In genomic region chr17:49687878-49688491, GRCh38 we compare ENCODE assay signal across 8 cellular contexts. TPM values are rescaled to one million over a fixed set of nuclear protein-coding genes. Genes with fewer than 3 reads are reported as not detected.
DNase-seq lines count a peak whose midpoint lies in the region; ATAC-seq and TF ChIP-seq lines count a peak whose summit lies in the region.

No MANE protein-coding gene starts in this region.

- peaks cover 1 to 5% (median 2%) of the 10 kb centered on the region in 3 donors for H3K27me3 Mint-ChIP-seq in CD14-positive monocyte (ENCODE audit: low read depth in 3 of 3)
- no peaks in the 10 kb centered on the region for H3K27me3 Mint-ChIP-seq in naive thymus-derived CD4-positive, alpha-beta T cell

- POLR2A ChIA-PET in naive thymus-derived CD4-positive, alpha-beta T cell (lab: Charles Lee), result interaction anchor here (0.7 to 2.4 kb wide), 14 partner anchors 9 to 857 kb away, joined by 3 to 10 read pairs (median 5); partner anchors contain the start of genes CALCOCO2, FAM117A, KAT7 and SLC35B1

- peak overlapping the region; percentile 80 for H3K27ac ChIP-seq in naive thymus-derived CD4-positive, alpha-beta T cell (ENCODE audit: low read depth, low read length)

- H3K27me3 ChIP-seq in naive thymus-derived CD4-positive, alpha-beta T cell (ENCODE audit: control insufficient read depth in 2 of 2, insufficient read depth in 2 of 2, low read length in 2 of 2), result no peaks in the 10 kb centered on the region

- TF ChIP-seq POLR2A in NB4 (IDR thresholded peaks at IDR 0.05; ENCODE audit: extremely low read depth, insufficient read length), result no peak
- TF ChIP-seq POLR2A in erythroblast (IDR thresholded peaks at IDR 0.05; ENCODE audit: low read length), result no peak

- H3K27ac Mint-ChIP-seq in CD14-positive monocyte, result peak overlapping the region; percentile 82 to 90 (median 87)
- peak overlapping the region; percentile 95 to 99 (median 98) for H3K27ac Mint-ChIP-seq in naive thymus-derived CD4-positive, alpha-beta T cell

- peak; percentile 85 for ATAC-seq in naive thymus-derived CD4-positive, alpha-beta T cell
- ATAC-seq in HG03457 (IDR thresholded peaks at IDR 0.05; ENCODE audit: unreplicated experiment), result no peak
- ATAC-seq in GM19467 (IDR thresholded peaks at IDR 0.05; ENCODE audit: unreplicated experiment), result no peak

- no peak for TF ChIP-seq CTCF in CD14-positive monocyte (IDR thresholded peaks at IDR 0.05)
- TF ChIP-seq CTCF in NB4 (IDR thresholded peaks at IDR 0.05; ENCODE audit: low read depth, low read length), result no peak
- TF ChIP-seq CTCF in cardiac fibroblast (IDR thresholded peaks at IDR 0.05; ENCODE audit: low read depth, low read length), result no peak

- DNase-seq in CD14-positive monocyte (ENCODE audit: low spot score), result no peak
- peak; percentile 39 for DNase-seq in NB4 (ENCODE audit: low read depth)
- peak; percentile 71 to 88 for DNase-seq in cardiac fibroblast (ENCODE audit: low read depth in 2 of 2)
- DNase-seq in naive thymus-derived CD4-positive, alpha-beta T cell, result peak in 7 of 9 donors; percentile 44 to 67 (median 56)
- no peak for DNase-seq in NK-92 (lab: John Stamatoyannopoulos, UW; ENCODE audit: unreplicated experiment)
- no peak for DNase-seq in erythroblast (lab: John Stamatoyannopoulos, UW)

- H3K9me3 Mint-ChIP-seq in CD14-positive monocyte, result no peaks in the 10 kb centered on the region
- peaks cover 0 to 4% (median 0%) of the 10 kb centered on the region in 11 donors for H3K9me3 Mint-ChIP-seq in naive thymus-derived CD4-positive, alpha-beta T cell

- H3K36me3 Mint-ChIP-seq in CD14-positive monocyte, result no peaks in the 10 kb centered on the region
- peaks cover 4 to 10% (median 5%) of the 10 kb centered on the region in 5 donors for H3K36me3 Mint-ChIP-seq in naive thymus-derived CD4-positive, alpha-beta T cell

- peak overlapping the region; percentile 75 to 78 for H3K4me3 Mint-ChIP-seq in CD14-positive monocyte
- peak overlapping the region; percentile 86 to 100 (median 90) for H3K4me3 Mint-ChIP-seq in naive thymus-derived CD4-positive, alpha-beta T cell

- CTCF ChIA-PET in naive thymus-derived CD4-positive, alpha-beta T cell (lab: Charles Lee), result interaction anchor here (0.8 to 2.4 kb wide), 5 partner anchors 8 to 118 kb away, joined by 3 to 15 read pairs (median 4); no protein-coding TSS in a partner anchor

- intact Hi-C loops in CD14-positive monocyte (cut with micrococcal nuclease), result no loop called here
- intact Hi-C loops in naive thymus-derived CD4-positive, alpha-beta T cell (cut with micrococcal nuclease), result loop anchor here (1.0 kb wide), 1 partner anchor 10 kb away; the partner anchor contains the start of gene SPOP (in 2 of the 2)

- no peaks in the 10 kb centered on the region for H3K36me3 ChIP-seq in naive thymus-derived CD4-positive, alpha-beta T cell (ENCODE audit: control insufficient read depth in 2 of 3, insufficient read depth in 3 of 3, low read length in 3 of 3)

- peaks cover 30% of the 10 kb centered on the region for H3K4me1 Mint-ChIP-seq in CD14-positive monocyte
- peaks cover 28 to 67% (median 53%) of the 10 kb centered on the region in 7 donors for H3K4me1 Mint-ChIP-seq in naive thymus-derived CD4-positive, alpha-beta T cell

- peaks cover 21 to 43% of the 10 kb centered on the region in 2 donors for H3K4me1 ChIP-seq in naive thymus-derived CD4-positive, alpha-beta T cell (ENCODE audit: control insufficient read depth in 2 of 2, insufficient read depth in 2 of 2, low read length in 2 of 2)

- H3K4me3 ChIP-seq in NB4 (ENCODE audit: low read depth, low read length), result no peak overlapping the region
- H3K4me3 ChIP-seq in cardiac fibroblast (replicated peaks in 1 of 2; ENCODE audit: low read depth in 2 of 2, low read length in 2 of 2), result no peak overlapping the region
- peak overlapping the region; percentile 67 for H3K4me3 ChIP-seq in naive thymus-derived CD4-positive, alpha-beta T cell (ENCODE audit: low read length)

- H3K9me3 ChIP-seq in naive thymus-derived CD4-positive, alpha-beta T cell (ENCODE audit: control insufficient read depth in 2 of 3, low read length in 3 of 3), result no peaks in the 10 kb centered on the region

RNA-seq across cellular contexts. Expression of gene SPOP, which starts 10.1 kb away (rescaled TPM):
- 10 to 100 TPM; 63.2 to 65.5 TPM for polyA plus RNA-seq in CD14-positive monocyte
- total RNA-seq in naive thymus-derived CD4-positive, alpha-beta T cell, result 10 to 100 TPM; 59.6 to 94.8 (median 80.9) TPM
- 100 to 1,000 TPM; 121 to 151 TPM for polyA plus RNA-seq in naive thymus-derived CD4-positive, alpha-beta T cell

RNA-seq across cellular contexts. Expression of gene SLC35B1, which starts 19.8 kb away (rescaled TPM):
- polyA plus RNA-seq in CD14-positive monocyte, result 10 to 100 TPM; 56.0 to 61.0 TPM
- 10 to 100 TPM; 42.1 to 83.0 (median 49.0) TPM for total RNA-seq in naive thymus-derived CD4-positive, alpha-beta T cell
- polyA plus RNA-seq in naive thymus-derived CD4-positive, alpha-beta T cell, result 10 to 100 TPM; 23.4 to 28.5 TPM

Comparison
In these comparisons a context has a peak if more than half of its experiments do, and no peak if none do; other contexts are left out.
1. DNase-seq: peak in NB4 (single experiment), cardiac fibroblast (2 of 2) and naive thymus-derived CD4-positive, alpha-beta T cell (7 of 9); none in CD14-positive monocyte (single experiment), NK-92 (single experiment) and erythroblast (0 of 2).
2. intact Hi-C loops: an anchor here in naive thymus-derived CD4-positive, alpha-beta T cell (1.0 kb wide); none called in CD14-positive monocyte.